Comparison of ENCODE assay signal across 18 cellular contexts in genomic region chr19:47075941-47076340, GRCh38. TPM values are rescaled to one million over a fixed set of nuclear protein-coding genes. Genes with fewer than 3 reads are reported as not detected.
A peak's percentile ranks its signal among the peaks of the same experiment; 100 is the strongest.
DNase-seq lines count a peak whose midpoint lies in the region; ATAC-seq and TF ChIP-seq lines count a peak whose summit lies in the region.
"Had no signal": no experiment of that assay in that cellular context is flagged by ENCODE, and none has a peak within 500 bp of the region (broad histone marks: within the 10 kb centered on the region; RNA-seq: fewer than 3 reads in every experiment).

No MANE protein-coding gene starts in this region.

- no peak overlapping the region for H3K27ac ChIP-seq in mesendoderm (ENCODE audit: low read depth, low read length)

- H3K4ac ChIP-seq in mesendoderm (ENCODE audit: low read depth, low read length), result no peak overlapping the region

- H3K23ac ChIP-seq in mesendoderm (ENCODE audit: low read length), result no peak overlapping the region

- no CpG with 5 or more reads among the region's 13 CpGs for WGBS in mesendoderm (ENCODE audit: extremely low coverage, insufficient coverage, low lambda C conversion rate)

- no peaks in the 10 kb centered on the region for H3K27me3 ChIP-seq in mesendoderm (ENCODE audit: insufficient read depth, low read length, poor library complexity)

- H2AK5ac ChIP-seq in mesendoderm (ENCODE audit: low read length), result no peak overlapping the region

- no peak overlapping the region for H2BK120ac ChIP-seq in mesendoderm (ENCODE audit: low read depth, low read length)

- peaks cover 3% of the 10 kb centered on the region for H3K79me2 ChIP-seq in mesendoderm (ENCODE audit: control insufficient read depth, insufficient read depth, low read length)

- H2BK15ac ChIP-seq in mesendoderm (replicated peaks; ENCODE audit: low read depth), result no peak overlapping the region

- DNase-seq in CD14-positive monocyte (ENCODE audit: low spot score) (no peak), HK-2 (ENCODE audit: unreplicated experiment) (peak; percentile 36), cerebellar cortex (ENCODE audit: low spot score) (peak; percentile 73), kidney tubule cell (ENCODE audit: low spot score) (peak; percentile 86), NCI-H1436 (lab: John Stamatoyannopoulos, UW) (no peak), mesendoderm (no peak)
- DNase-seq in activated T-cell treated with anti-CD3 and anti-CD28 coated beads, Interleukin-2, amount 50 U/mL, for 1 hour, result no peak
- DNase-seq: activated CD4-positive, alpha-beta T cell treated with anti-CD3 and anti-CD28 coated beads, Interleukin-2, amount 50 U/mL, for 4 hours; amygdala; COR-L47; left cardiac atrium; NCI-H1105 treated with DMSO at 0.1 percent for 48 hours; NCI-H2171; NCI-H748 treated with DMSO at 0.1 percent for 48 hours; PC-3; T-helper 2 cell had no signal

- no peak overlapping the region for H3K18ac ChIP-seq in mesendoderm (ENCODE audit: low read length)

- no peak overlapping the region for H3K4me3 Mint-ChIP-seq in CD14-positive monocyte
- H3K4me3 Mint-ChIP-seq: GM23338 had no signal

- peak overlapping the region in 4 of 7 donors; percentile 90 to 95 (median 92) for H3K27ac Mint-ChIP-seq in CD14-positive monocyte

- no peak overlapping the region for H4K5ac ChIP-seq in mesendoderm (ENCODE audit: low read length)

- H3K56ac ChIP-seq in mesendoderm (ENCODE audit: low read length), result no peak overlapping the region

- H3K79me1 ChIP-seq in mesendoderm (ENCODE audit: low read length), result peaks cover 10% of the 10 kb centered on the region

- H4K8ac ChIP-seq in mesendoderm (ENCODE audit: low read depth, low read length), result no peak overlapping the region

- H3K9me3 Mint-ChIP-seq in CD14-positive monocyte, result no peaks in the 10 kb centered on the region
- H3K9me3 Mint-ChIP-seq: GM23338 had no signal

- H3K4me1 ChIP-seq in mesendoderm (ENCODE audit: control insufficient read depth, low read depth, low read length), result no peaks in the 10 kb centered on the region

- H3K36me3 Mint-ChIP-seq in CD14-positive monocyte, result peaks cover 51 to 85% of the 10 kb centered on the region in 2 donors

- H3K4me1 Mint-ChIP-seq in CD14-positive monocyte, result peaks cover 24% of the 10 kb centered on the region
- H3K4me1 Mint-ChIP-seq: GM23338 had no signal

- TF ChIP-seq CTCF in CD14-positive monocyte (IDR thresholded peaks at IDR 0.05), result no peak

- peaks cover 0 to 3% (median 2%) of the 10 kb centered on the region in 3 donors for H3K27me3 Mint-ChIP-seq in CD14-positive monocyte (ENCODE audit: low read depth in 3 of 3)

- ATAC-seq in GM19395 (IDR thresholded peaks at IDR 0.05; ENCODE audit: unreplicated experiment), result no peak
- ATAC-seq: GM23338, PC-3 had no signal

- intact Hi-C loops in CD14-positive monocyte (cut with micrococcal nuclease), result no loop called here

- no peak overlapping the region for H2BK5ac ChIP-seq in mesendoderm (ENCODE audit: low read length)

- H3K4me3 ChIP-seq in mesendoderm (ENCODE audit: low read length), result no peak overlapping the region
- H3K4me3 ChIP-seq: GM23338 had no signal

- H3K36me3 ChIP-seq in mesendoderm (ENCODE audit: control insufficient read depth, insufficient read depth, low read length), result peaks cover 16% of the 10 kb centered on the region

- no peak overlapping the region for H3K4me2 ChIP-seq in mesendoderm (ENCODE audit: low read length)
- H3K4me2 ChIP-seq: GM23338 had no signal

- H3K9ac ChIP-seq in mesendoderm (ENCODE audit: low read length), result no peak overlapping the region

RNA-seq across cellular contexts. Expression of gene TMEM160, which starts 27.5 kb away (rescaled TPM):
- polyA plus RNA-seq in CD14-positive monocyte, result 100 to 1,000 TPM; 103 to 159 TPM
- 40.2 TPM for polyA plus RNA-seq in mesendoderm (2013, experiment 1 of 2)
- polyA plus RNA-seq in mesendoderm (2013, experiment 2 of 2), result 43.4 TPM

RNA-seq across cellular contexts. Expression of gene ZC3H4, which starts 37.6 kb away (rescaled TPM):
- polyA plus RNA-seq in CD14-positive monocyte, result under 1 TPM; 0.24 to 0.60 TPM
- polyA plus RNA-seq in mesendoderm (2013, experiment 1 of 2), result 40.0 TPM
- polyA plus RNA-seq in mesendoderm (2013, experiment 2 of 2), result 40.7 TPM

RNA-seq across cellular contexts. Expression of gene SAE1, which starts 54.7 kb away (rescaled TPM):
- polyA plus RNA-seq in CD14-positive monocyte, result 10 to 100 TPM; 46.5 to 54.2 TPM
- 240 TPM for polyA plus RNA-seq in mesendoderm (2013, experiment 1 of 2)
- 241 TPM for polyA plus RNA-seq in mesendoderm (2013, experiment 2 of 2)

RNA-seq across cellular contexts. Expression of gene NPAS1, which starts 56.3 kb away (rescaled TPM):
- not detected for polyA plus RNA-seq in CD14-positive monocyte
- 2.4 TPM for polyA plus RNA-seq in mesendoderm (2013, experiment 1 of 2)
- polyA plus RNA-seq in mesendoderm (2013, experiment 2 of 2), result 2.5 TPM

Comparison
In these comparisons a context has a peak if more than half of its experiments do, and no peak if none do; other contexts are left out.
1. DNase-seq: peak in HK-2 (single experiment), cerebellar cortex (single experiment) and kidney tubule cell (single experiment); none in CD14-positive monocyte (single experiment), activated T-cell treated with anti-CD3 and anti-CD28 coated beads, Interleukin-2, amount 50 U/mL, for 1 hour (single experiment), NCI-H1436 (single experiment) and mesendoderm (single experiment).